In the genomic region with DNA sequence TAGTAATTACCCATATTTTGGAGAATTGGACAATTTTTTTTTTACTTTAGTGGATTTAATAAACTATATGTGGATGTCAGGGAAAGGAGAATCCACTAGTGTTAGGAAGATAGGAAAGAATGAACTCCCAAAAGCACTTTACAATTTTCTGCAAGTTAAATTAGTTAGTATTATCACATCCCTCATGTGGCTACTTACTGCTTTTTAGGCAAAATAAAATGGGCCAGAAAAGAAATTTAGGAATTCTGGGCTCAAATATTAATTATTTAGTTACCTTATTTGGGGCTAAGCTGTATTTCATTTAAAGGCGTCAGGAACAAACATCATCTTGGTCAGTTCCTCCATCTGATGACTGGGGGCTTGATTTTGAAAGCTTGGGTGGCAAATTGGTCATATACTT, we compare ENCODE assay signal across 20 cellular contexts.
"Had no signal": no experiment of that assay in that cellular context is flagged by ENCODE, and none has a peak within 500 bp of the region (broad histone marks: within the 10 kb centered on the region; RNA-seq: fewer than 3 reads in every experiment).

No MANE protein-coding gene starts in this region.

- H3K4me3 Mint-ChIP-seq: dendritic cell treated with granulocyte-macrophage colony-stimulating factor and Interleukin-4, amounts not matched to agents 40 ng/mL and 50 ng/mL, for 4 days had no signal

- H3K27ac Mint-ChIP-seq: dendritic cell treated with granulocyte-macrophage colony-stimulating factor and Interleukin-4, amounts not matched to agents 40 ng/mL and 50 ng/mL, for 4 days; effector memory CD8-positive, alpha-beta T cell had no signal

- H3K9me3 Mint-ChIP-seq: dendritic cell treated with granulocyte-macrophage colony-stimulating factor and Interleukin-4, amounts not matched to agents 40 ng/mL and 50 ng/mL, for 4 days; effector memory CD8-positive, alpha-beta T cell had no signal

- H3K4me3 ChIP-seq: esophagus squamous epithelium, hepatocyte, lung, ovary, right atrium auricular region, sigmoid colon, skin epidermis had no signal

- H3K27me3 Mint-ChIP-seq: effector memory CD8-positive, alpha-beta T cell had no signal

- ATAC-seq: effector memory CD8-positive, alpha-beta T cell; foreskin keratinocyte; left colon; left ventricle myocardium superior had no signal

- DNase-seq: effector memory CD8-positive, alpha-beta T cell; esophagus squamous epithelium; foreskin keratinocyte; head of caudate nucleus; left colon; left ventricle myocardium superior; mesenchymal stem cell; midbrain; nucleus accumbens; ovary; stimulated activated CD4-positive, alpha-beta T cell treated with anti-CD3 and anti-CD28 coated beads, Interleukin-2, amount 100 ng/mL, for 48 hours; stimulated activated naive CD4-positive, alpha-beta T cell treated with Interleukin-2 at 50 U/mL for 16 hours; trophoblast cell; uterus had no signal
